Comparison of ENCODE assay signal across 1 cellular context in the genomic region with DNA sequence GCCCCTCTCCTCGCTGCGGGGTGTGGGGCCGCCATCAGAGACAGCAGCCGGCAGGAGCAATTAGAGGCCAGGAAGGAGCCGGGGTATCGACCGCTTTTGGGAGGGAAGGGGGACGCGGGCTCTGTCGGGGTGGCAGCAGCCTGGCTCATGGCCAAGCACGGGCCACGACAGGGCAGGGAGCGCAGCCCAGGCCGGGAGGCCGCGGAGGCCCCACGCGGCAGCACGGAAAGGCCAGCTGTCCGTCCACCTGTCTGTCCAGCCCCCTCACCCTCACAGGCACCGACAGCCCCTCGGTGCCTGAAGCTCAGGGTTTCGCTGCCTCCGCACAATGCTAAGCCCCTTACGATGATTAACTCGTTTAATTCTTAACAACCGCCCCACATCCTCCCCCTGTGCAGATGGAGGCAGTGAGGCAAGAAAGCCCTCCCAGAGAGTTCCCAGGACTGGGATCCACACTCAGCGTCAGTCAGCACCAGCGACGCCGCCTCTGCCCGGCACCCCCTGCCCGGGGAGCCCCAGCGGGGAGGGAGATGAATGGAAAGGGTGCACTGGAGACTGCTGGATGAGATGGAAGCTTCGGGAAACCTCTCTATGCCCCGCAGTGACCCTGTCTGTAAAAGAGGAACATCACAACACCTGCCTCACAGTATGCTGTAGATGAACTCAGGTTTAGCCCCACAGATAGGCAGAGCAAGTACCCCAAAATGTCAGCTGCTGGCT.
TF ChIP-seq lines count a peak whose summit lies in the region.

No MANE protein-coding gene starts in this region.

TF ChIP-seq in GM12878, 131 proteins besides CTCF, POLR2A, EP300 and RAD21 (continued from another document):
- TF ChIP-seq, protein P1, sequence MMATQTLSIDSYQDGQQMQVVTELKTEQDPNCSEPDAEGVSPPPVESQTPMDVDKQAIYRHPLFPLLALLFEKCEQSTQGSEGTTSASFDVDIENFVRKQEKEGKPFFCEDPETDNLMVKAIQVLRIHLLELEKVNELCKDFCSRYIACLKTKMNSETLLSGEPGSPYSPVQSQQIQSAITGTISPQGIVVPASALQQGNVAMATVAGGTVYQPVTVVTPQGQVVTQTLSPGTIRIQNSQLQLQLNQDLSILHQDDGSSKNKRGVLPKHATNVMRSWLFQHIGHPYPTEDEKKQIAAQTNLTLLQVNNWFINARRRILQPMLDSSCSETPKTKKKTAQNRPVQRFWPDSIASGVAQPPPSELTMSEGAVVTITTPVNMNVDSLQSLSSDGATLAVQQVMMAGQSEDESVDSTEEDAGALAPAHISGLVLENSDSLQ (IDR thresholded peaks at IDR 0.05) = no peak
- TF ChIP-seq SUZ12 (IDR thresholded peaks at IDR 0.05; ENCODE audit: unreplicated experiment) (no peak), MYC (IDR thresholded peaks at IDR 0.05; ENCODE audit: insufficient read depth, insufficient read length, insufficient replicate concordance, low read length, severe bottlenecking) (no peak), BCL11A (IDR thresholded peaks at IDR 0.05; ENCODE audit: low read depth, low read length) (no peak), ZNF207 (IDR thresholded peaks at IDR 0.05; ENCODE audit: borderline replicate concordance) (no peak), NFXL1 (IDR thresholded peaks at IDR 0.05; ENCODE audit: borderline replicate concordance) (no peak), NR2F1 (conservative IDR thresholded peaks at IDR 0.05) (no peak), NRF1 (conservative IDR thresholded peaks at IDR 0.05; ENCODE audit: low read depth, low read length) (no peak), POLR2AphosphoS5 (IDR thresholded peaks at IDR 0.05; ENCODE audit: low read length) (no peak), HDGF (IDR thresholded peaks at IDR 0.05) (no peak), TCF7 (IDR thresholded peaks at IDR 0.05; ENCODE audit: borderline replicate concordance) (no peak), CREB1 (IDR thresholded peaks at IDR 0.05; ENCODE audit: low read depth) (no peak)
- TF ChIP-seq, protein P2, sequence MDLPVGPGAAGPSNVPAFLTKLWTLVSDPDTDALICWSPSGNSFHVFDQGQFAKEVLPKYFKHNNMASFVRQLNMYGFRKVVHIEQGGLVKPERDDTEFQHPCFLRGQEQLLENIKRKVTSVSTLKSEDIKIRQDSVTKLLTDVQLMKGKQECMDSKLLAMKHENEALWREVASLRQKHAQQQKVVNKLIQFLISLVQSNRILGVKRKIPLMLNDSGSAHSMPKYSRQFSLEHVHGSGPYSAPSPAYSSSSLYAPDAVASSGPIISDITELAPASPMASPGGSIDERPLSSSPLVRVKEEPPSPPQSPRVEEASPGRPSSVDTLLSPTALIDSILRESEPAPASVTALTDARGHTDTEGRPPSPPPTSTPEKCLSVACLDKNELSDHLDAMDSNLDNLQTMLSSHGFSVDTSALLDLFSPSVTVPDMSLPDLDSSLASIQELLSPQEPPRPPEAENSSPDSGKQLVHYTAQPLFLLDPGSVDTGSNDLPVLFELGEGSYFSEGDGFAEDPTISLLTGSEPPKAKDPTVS (IDR thresholded peaks at IDR 0.05; ENCODE audit: low read depth, low read length) = no peak
- TF ChIP-seq, protein P3, sequence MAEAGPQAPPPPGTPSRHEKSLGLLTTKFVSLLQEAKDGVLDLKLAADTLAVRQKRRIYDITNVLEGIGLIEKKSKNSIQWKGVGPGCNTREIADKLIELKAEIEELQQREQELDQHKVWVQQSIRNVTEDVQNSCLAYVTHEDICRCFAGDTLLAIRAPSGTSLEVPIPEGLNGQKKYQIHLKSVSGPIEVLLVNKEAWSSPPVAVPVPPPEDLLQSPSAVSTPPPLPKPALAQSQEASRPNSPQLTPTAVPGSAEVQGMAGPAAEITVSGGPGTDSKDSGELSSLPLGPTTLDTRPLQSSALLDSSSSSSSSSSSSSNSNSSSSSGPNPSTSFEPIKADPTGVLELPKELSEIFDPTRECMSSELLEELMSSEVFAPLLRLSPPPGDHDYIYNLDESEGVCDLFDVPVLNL (IDR thresholded peaks at IDR 0.05; ENCODE audit: low read depth, low read length) = no peak
